Comparison of ENCODE assay signal across 29 cellular contexts in the genomic region with DNA sequence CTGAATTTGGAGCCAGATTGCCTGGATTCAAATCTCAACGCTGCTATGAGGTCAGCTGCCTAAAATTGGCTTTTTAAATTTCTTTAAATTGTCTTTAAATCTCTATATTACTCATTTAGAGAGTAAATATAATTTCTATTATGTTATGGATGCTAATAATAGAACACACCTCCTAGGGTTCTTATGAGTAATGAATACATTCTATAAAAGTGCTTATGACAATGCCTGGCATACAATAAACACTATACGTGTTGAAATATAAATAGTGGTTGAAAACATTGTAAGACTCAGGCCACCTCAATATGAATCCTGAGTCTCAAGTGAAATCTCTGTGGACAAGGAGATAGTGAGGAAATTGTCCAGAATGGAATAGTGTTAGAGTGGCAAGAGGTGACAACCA.
"Had no signal": no experiment of that assay in that cellular context is flagged by ENCODE, and none has a peak within 500 bp of the region (broad histone marks: within the 10 kb centered on the region; RNA-seq: fewer than 3 reads in every experiment).

No MANE protein-coding gene starts in this region.

- H3K9me3 Mint-ChIP-seq: stimulated activated effector memory CD8-positive, alpha-beta T cell treated with anti-CD3 and anti-CD28 coated beads, Interleukin-12 subunit alpha, Interleukin-12 subunit beta, amount 100 ng/mL, for 72 hours; stimulated activated memory B cell treated with anti-CD40 and anti-IgM and Interleukin-4, amounts not matched to agents 10 μg/mL and 1 μg/mL and 100 μg/mL, for 72 hours; stimulated activated naive B cell treated with anti-CD40 and anti-IgM and Interleukin-4, amounts not matched to agents 10 μg/mL and 1 μg/mL and 100 μg/mL, for 72 hours; stimulated activated naive CD8-positive, alpha-beta T cell treated with anti-CD3 and anti-CD28 coated beads, Interleukin-15, amount 100 ng/mL, for 72 hours; stimulated activated naive CD8-positive, alpha-beta T cell treated with anti-CD3 and anti-CD28 coated beads, Interleukin-15, Interleukin-2, amounts not matched to agents 100 ng/mL and 50 ng/mL, for 24 hours; type B pancreatic cell had no signal

- DNase-seq: stimulated activated CD4-positive, alpha-beta T cell treated with anti-CD3 and anti-CD28 coated beads, Interleukin-2, amount 100 ng/mL, for 48 hours; stimulated activated CD4-positive, alpha-beta T cell treated with anti-CD3 and anti-CD28 coated beads, Interleukin-4, amount 100 ng/mL, for 1 hour; stimulated activated CD4-positive, alpha-beta T cell treated with anti-CD3 and anti-CD28 coated beads, Interleukin-4, amount 100 ng/mL, for 24 hours; stimulated activated CD4-positive, alpha-beta T cell treated with anti-CD3 and anti-CD28 coated beads, Interleukin-4, amount 100 ng/mL, for 4 hours; stimulated activated CD8-positive, alpha-beta memory T cell treated with anti-CD3 and anti-CD28 coated beads, Interleukin-4, amount 100 ng/mL, for 48 hours; stimulated activated naive B cell treated with anti-CD40 and anti-IgM and Interleukin-4, amounts not matched to agents 10 μg/mL and 1 μg/mL and 100 μg/mL, for 72 hours; stimulated activated naive CD4-positive, alpha-beta T cell; stimulated activated naive CD4-positive, alpha-beta T cell treated with Interleukin-2 at 50 U/mL for 16 hours; stimulated activated naive CD8-positive, alpha-beta T cell treated with anti-CD3 and anti-CD28 coated beads, Interleukin-15, amount 100 ng/mL, for 72 hours; stimulated activated naive CD8-positive, alpha-beta T cell treated with anti-CD3 and anti-CD28 coated beads, Interleukin-15, Interleukin-2, amounts not matched to agents 100 U/mL and 50 U/mL, for 24 hours; stomach; substantia nigra; testis; thyroid gland; tibial artery; transverse colon; trophoblast cell; upper lobe of left lung; upper lobe of right lung; uterus had no signal

- H3K27me3 ChIP-seq: stomach, suprapubic skin, testis, thyroid gland, tibial artery, tibial nerve, transverse colon, upper lobe of left lung, upper lobe of right lung, uterus, vagina had no signal

- H3K4me3 ChIP-seq: stomach, suprapubic skin, testis, thoracic aorta, thyroid gland, tibial artery, tibial nerve, transverse colon, upper lobe of left lung, upper lobe of right lung, uterus, vagina had no signal

- H3K4me3 Mint-ChIP-seq: stimulated activated effector memory CD8-positive, alpha-beta T cell treated with anti-CD3 and anti-CD28 coated beads, Interleukin-12 subunit alpha, Interleukin-12 subunit beta, amount 100 ng/mL, for 72 hours; stimulated activated memory B cell treated with anti-CD40 and anti-IgM and Interleukin-4, amounts not matched to agents 10 μg/mL and 1 μg/mL and 100 μg/mL, for 72 hours; stimulated activated naive B cell treated with anti-CD40 and anti-IgM and Interleukin-4, amounts not matched to agents 10 μg/mL and 1 μg/mL and 100 μg/mL, for 72 hours; stimulated activated naive CD8-positive, alpha-beta T cell treated with anti-CD3 and anti-CD28 coated beads, Interleukin-15, amount 100 ng/mL, for 72 hours; stimulated activated naive CD8-positive, alpha-beta T cell treated with anti-CD3 and anti-CD28 coated beads, Interleukin-15, Interleukin-2, amounts not matched to agents 100 ng/mL and 50 ng/mL, for 24 hours; type B pancreatic cell had no signal

- H3K36me3 ChIP-seq: stomach, suprapubic skin, thoracic aorta, thyroid gland, tibial artery, tibial nerve, transverse colon, upper lobe of left lung, upper lobe of right lung, uterus, vagina had no signal

- ATAC-seq: stimulated activated effector memory CD8-positive, alpha-beta T cell treated with anti-CD3 and anti-CD28 coated beads, Interleukin-12 subunit alpha, Interleukin-12 subunit beta, amount 100 ng/mL, for 72 hours; stimulated activated memory B cell treated with anti-CD40 and anti-IgM and Interleukin-4, amounts not matched to agents 10 μg/mL and 1 μg/mL and 100 μg/mL, for 72 hours; stimulated activated naive B cell treated with anti-CD40 and anti-IgM and Interleukin-4, amounts not matched to agents 10 μg/mL and 1 μg/mL and 100 μg/mL, for 72 hours; stimulated activated naive CD8-positive, alpha-beta T cell treated with anti-CD3 and anti-CD28 coated beads, Interleukin-15, amount 100 ng/mL, for 72 hours; stimulated activated naive CD8-positive, alpha-beta T cell treated with anti-CD3 and anti-CD28 coated beads, Interleukin-15, Interleukin-2, amounts not matched to agents 100 U/mL and 50 U/mL, for 24 hours; upper lobe of right lung had no signal

- FAIRE-seq: urothelium cell line had no signal

- H3K9me3 ChIP-seq: stomach, suprapubic skin, testis, thoracic aorta, thyroid gland, tibial artery, tibial nerve, transverse colon, upper lobe of left lung, upper lobe of right lung, uterus, vagina had no signal

- H3K36me3 Mint-ChIP-seq: stimulated activated effector memory CD8-positive, alpha-beta T cell treated with anti-CD3 and anti-CD28 coated beads, Interleukin-12 subunit alpha, Interleukin-12 subunit beta, amount 100 ng/mL, for 72 hours; stimulated activated memory B cell treated with anti-CD40 and anti-IgM and Interleukin-4, amounts not matched to agents 10 μg/mL and 1 μg/mL and 100 μg/mL, for 72 hours; stimulated activated naive B cell treated with anti-CD40 and anti-IgM and Interleukin-4, amounts not matched to agents 10 μg/mL and 1 μg/mL and 100 μg/mL, for 72 hours; type B pancreatic cell had no signal

- H3K4me1 ChIP-seq: testis, thyroid gland, upper lobe of right lung, uterus, vagina had no signal

- H3K27ac ChIP-seq: stomach, suprapubic skin, testis, thoracic aorta, thyroid gland, tibial artery, tibial nerve, transverse colon, upper lobe of left lung, upper lobe of right lung, uterus, vagina had no signal

- H3K27ac Mint-ChIP-seq: stimulated activated effector memory CD8-positive, alpha-beta T cell treated with anti-CD3 and anti-CD28 coated beads, Interleukin-12 subunit alpha, Interleukin-12 subunit beta, amount 100 ng/mL, for 72 hours; stimulated activated memory B cell treated with anti-CD40 and anti-IgM and Interleukin-4, amounts not matched to agents 10 μg/mL and 1 μg/mL and 100 μg/mL, for 72 hours; stimulated activated naive B cell treated with anti-CD40 and anti-IgM and Interleukin-4, amounts not matched to agents 10 μg/mL and 1 μg/mL and 100 μg/mL, for 72 hours; stimulated activated naive CD8-positive, alpha-beta T cell treated with anti-CD3 and anti-CD28 coated beads, Interleukin-15, amount 100 ng/mL, for 72 hours; stimulated activated naive CD8-positive, alpha-beta T cell treated with anti-CD3 and anti-CD28 coated beads, Interleukin-15, Interleukin-2, amounts not matched to agents 100 ng/mL and 50 ng/mL, for 24 hours; type B pancreatic cell had no signal

- H3K27me3 Mint-ChIP-seq: stimulated activated naive CD8-positive, alpha-beta T cell treated with anti-CD3 and anti-CD28 coated beads, Interleukin-15, amount 100 ng/mL, for 72 hours; type B pancreatic cell had no signal
